Comparison of ENCODE assay signal across 28 cellular contexts in the genomic region with DNA sequence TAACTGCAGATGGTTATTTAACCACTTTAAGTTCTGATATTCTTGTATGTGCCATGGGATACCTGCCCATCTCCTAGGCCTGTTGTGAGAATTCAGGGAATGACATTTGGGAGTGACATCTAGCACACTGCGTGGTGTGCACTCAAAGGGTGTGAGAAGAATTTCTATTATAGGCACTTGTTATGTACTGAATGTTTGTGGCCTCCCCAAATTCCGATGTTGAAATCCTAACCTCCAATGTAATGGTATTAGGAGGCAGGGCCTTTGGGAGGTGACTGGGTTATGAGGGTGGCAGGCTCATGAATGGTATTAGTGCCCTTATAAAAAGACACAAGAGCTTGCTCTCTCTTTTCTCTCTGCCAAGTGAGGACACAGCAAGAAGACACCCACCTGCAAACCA. TPM values are rescaled to one million over a fixed set of nuclear protein-coding genes. Genes with fewer than 3 reads are reported as not detected.
DNase-seq lines count a peak whose midpoint lies in the region; ATAC-seq lines count a peak whose summit lies in the region.
"Had no signal": no experiment of that assay in that cellular context is flagged by ENCODE, and none has a peak within 500 bp of the region (broad histone marks: within the 10 kb centered on the region; RNA-seq: fewer than 3 reads in every experiment).

No MANE protein-coding gene starts in this region.

- no peak overlapping the region for H3K4me3 ChIP-seq in CD8-positive, alpha-beta memory T cell (ENCODE audit: low read length)
- H3K4me3 ChIP-seq: left lung, right atrium auricular region, smooth muscle cell, stomach, uterus had no signal

- H3K36me3 Mint-ChIP-seq in activated CD8-positive, alpha-beta memory T cell treated with anti-CD3 and anti-CD28 coated beads, Interleukin-2, amount 10 ng/mL, durations not matched to agents 7 days and 5 days = peaks cover 18% of the 10 kb centered on the region
- peaks cover 3 to 5% (median 4%) of the 10 kb centered on the region in 3 donors for H3K36me3 Mint-ChIP-seq in CD8-positive, alpha-beta memory T cell
- peaks cover 20% of the 10 kb centered on the region for H3K36me3 Mint-ChIP-seq in activated T-helper 2 cell treated with anti-CD3 and anti-CD28 coated beads, Interferon-gamma antibody, Interleukin-2, Interleukin-4, amounts not matched to agents 10 μg/mL and 5 μg/mL and 100 μg/mL, durations not matched to agents 14 hours and 24 hours and 36 hours (ENCODE audit: low read depth)
- peaks cover 9 to 23% of the 10 kb centered on the region in 2 donors for H3K36me3 Mint-ChIP-seq in naive B cell

- CTCF ChIA-PET in activated CD8-positive, alpha-beta memory T cell treated with anti-CD3 and anti-CD28 coated beads, Interleukin-2, amount 10 ng/mL, durations not matched to agents 7 days and 5 days (lab: Charles Lee) = interaction anchor here (1.0 to 5.2 kb wide), 14 partner anchors 9 to 236 kb away, joined by 3 to 30 read pairs (median 4); a partner anchor contains a TSS
- CTCF ChIA-PET in CD8-positive, alpha-beta memory T cell (lab: Charles Lee) = interaction anchor here (0.7 to 10.1 kb wide), 11 partner anchors 15 to 286 kb away, joined by 3 to 89 read pairs (median 5); a partner anchor contains a TSS

- H3K36me3 ChIP-seq in CD8-positive, alpha-beta memory T cell (ENCODE audit: insufficient read depth, low read length) = no peaks in the 10 kb centered on the region
- H3K36me3 ChIP-seq: right atrium auricular region, uterus had no signal

- POLR2A ChIA-PET in CD8-positive, alpha-beta memory T cell (lab: Charles Lee) = interaction anchor here (1.8 to 2.5 kb wide), 2 partner anchors 24 to 226 kb away, joined by 5 to 7 read pairs; no protein-coding TSS in a partner anchor

- intact Hi-C loops in activated T-helper 2 cell treated with anti-CD3 and anti-CD28 coated beads, Interferon-gamma antibody, Interleukin-2, Interleukin-4, amounts not matched to agents 10 μg/mL and 5 μg/mL and 100 μg/mL, durations not matched to agents 14 hours and 24 hours and 36 hours (cut with micrococcal nuclease) = no loop called here

- H3K4me3 Mint-ChIP-seq in activated CD8-positive, alpha-beta memory T cell treated with anti-CD3 and anti-CD28 coated beads, Interleukin-2, amount 10 ng/mL, durations not matched to agents 7 days and 5 days = no peak overlapping the region
- peak overlapping the region in 3 of 7 donors; percentile 8 to 41 (median 28) for H3K4me3 Mint-ChIP-seq in CD8-positive, alpha-beta memory T cell
- no peak overlapping the region for H3K4me3 Mint-ChIP-seq in activated T-helper 2 cell treated with anti-CD3 and anti-CD28 coated beads, Interferon-gamma antibody, Interleukin-2, Interleukin-4, amounts not matched to agents 10 μg/mL and 5 μg/mL and 100 μg/mL, durations not matched to agents 14 hours and 24 hours and 36 hours (ENCODE audit: low read depth)
- H3K4me3 Mint-ChIP-seq in naive B cell = peak overlapping the region in 1 of 8 donors; percentile 21
- H3K4me3 Mint-ChIP-seq: dendritic cell treated with granulocyte-macrophage colony-stimulating factor and Interleukin-4, amounts not matched to agents 40 ng/mL and 50 ng/mL, for 4 days; endodermal cell had no signal

- no peak for DNase-seq in activated CD8-positive, alpha-beta memory T cell treated with anti-CD3 and anti-CD28 coated beads, Interleukin-2, amount 10 ng/mL, durations not matched to agents 7 days and 5 days
- no peak for DNase-seq in activated CD8-positive, alpha-beta memory T cell treated with anti-CD3 and anti-CD28 coated beads, Interleukin-2, amount 50 U/mL, for 48 hours
- no peak for DNase-seq in CD8-positive, alpha-beta memory T cell
- no peak for DNase-seq in activated T-helper 2 cell treated with anti-CD3 and anti-CD28 coated beads, Interferon-gamma antibody, Interleukin-2, Interleukin-4, amounts not matched to agents 10 μg/mL and 5 μg/mL and 100 μg/mL, durations not matched to agents 14 hours and 24 hours and 36 hours (ENCODE audit: low spot score)
- DNase-seq in naive B cell = no peak
- no peak for DNase-seq in SKM-1 (lab: John Stamatoyannopoulos, UW; ENCODE audit: unreplicated experiment)
- DNase-seq: activated CD4-positive, alpha-beta T cell treated with anti-CD3 and anti-CD28 coated beads for 4 hours; caudate nucleus; DMS153; endodermal cell; glutamatergic neuron; IMR-90; left lung; mesenchymal stem cell; NCI-H146; NCI-H226; NCI-H526 treated with DMSO at 0.1 percent for 48 hours; NK-92 treated with Interleukin-12 subunit alpha and Interleukin-12 subunit beta, amount 100 ng/mL, for 24 hours; stomach; T1000; uterus had no signal

- H3K27ac Mint-ChIP-seq in activated CD8-positive, alpha-beta memory T cell treated with anti-CD3 and anti-CD28 coated beads, Interleukin-2, amount 10 ng/mL, durations not matched to agents 7 days and 5 days = peak overlapping the region; percentile 59
- H3K27ac Mint-ChIP-seq in CD8-positive, alpha-beta memory T cell = peak overlapping the region; percentile 9 to 97 (median 76)
- peak overlapping the region; percentile 27 for H3K27ac Mint-ChIP-seq in activated T-helper 2 cell treated with anti-CD3 and anti-CD28 coated beads, Interferon-gamma antibody, Interleukin-2, Interleukin-4, amounts not matched to agents 10 μg/mL and 5 μg/mL and 100 μg/mL, durations not matched to agents 14 hours and 24 hours and 36 hours
- H3K27ac Mint-ChIP-seq in naive B cell = peak overlapping the region in 4 of 6 donors; percentile 7 to 96 (median 92)
- H3K27ac Mint-ChIP-seq: dendritic cell treated with granulocyte-macrophage colony-stimulating factor and Interleukin-4, amounts not matched to agents 40 ng/mL and 50 ng/mL, for 4 days; endodermal cell had no signal

- H3K9me3 Mint-ChIP-seq in activated CD8-positive, alpha-beta memory T cell treated with anti-CD3 and anti-CD28 coated beads, Interleukin-2, amount 10 ng/mL, durations not matched to agents 7 days and 5 days (ENCODE audit: low read depth) = no peaks in the 10 kb centered on the region
- H3K9me3 Mint-ChIP-seq in CD8-positive, alpha-beta memory T cell = no peaks in the 10 kb centered on the region
- H3K9me3 Mint-ChIP-seq in activated T-helper 2 cell treated with anti-CD3 and anti-CD28 coated beads, Interferon-gamma antibody, Interleukin-2, Interleukin-4, amounts not matched to agents 10 μg/mL and 5 μg/mL and 100 μg/mL, durations not matched to agents 14 hours and 24 hours and 36 hours = no peaks in the 10 kb centered on the region
- peaks cover 0 to 5% (median 0%) of the 10 kb centered on the region in 7 donors for H3K9me3 Mint-ChIP-seq in naive B cell
- H3K9me3 Mint-ChIP-seq: dendritic cell treated with granulocyte-macrophage colony-stimulating factor and Interleukin-4, amounts not matched to agents 40 ng/mL and 50 ng/mL, for 4 days; endodermal cell had no signal

- H3K4me1 Mint-ChIP-seq in activated CD8-positive, alpha-beta memory T cell treated with anti-CD3 and anti-CD28 coated beads, Interleukin-2, amount 10 ng/mL, durations not matched to agents 7 days and 5 days = peaks cover 87% of the 10 kb centered on the region
- peaks cover 62 to 77% (median 70%) of the 10 kb centered on the region in 3 donors for H3K4me1 Mint-ChIP-seq in CD8-positive, alpha-beta memory T cell
- H3K4me1 Mint-ChIP-seq in activated T-helper 2 cell treated with anti-CD3 and anti-CD28 coated beads, Interferon-gamma antibody, Interleukin-2, Interleukin-4, amounts not matched to agents 10 μg/mL and 5 μg/mL and 100 μg/mL, durations not matched to agents 14 hours and 24 hours and 36 hours (ENCODE audit: low read depth) = peaks cover 76% of the 10 kb centered on the region
- H3K4me1 Mint-ChIP-seq in naive B cell = peaks cover 74 to 88% (median 76%) of the 10 kb centered on the region in 3 donors
- H3K4me1 Mint-ChIP-seq: endodermal cell had no signal

- no peaks in the 10 kb centered on the region for H3K27me3 Mint-ChIP-seq in activated CD8-positive, alpha-beta memory T cell treated with anti-CD3 and anti-CD28 coated beads, Interleukin-2, amount 10 ng/mL, durations not matched to agents 7 days and 5 days
- peaks cover 0 to 1% of the 10 kb centered on the region in 2 donors for H3K27me3 Mint-ChIP-seq in CD8-positive, alpha-beta memory T cell
- no peaks in the 10 kb centered on the region for H3K27me3 Mint-ChIP-seq in activated T-helper 2 cell treated with anti-CD3 and anti-CD28 coated beads, Interferon-gamma antibody, Interleukin-2, Interleukin-4, amounts not matched to agents 10 μg/mL and 5 μg/mL and 100 μg/mL, durations not matched to agents 14 hours and 24 hours and 36 hours (ENCODE audit: low read depth)
- H3K27me3 Mint-ChIP-seq in naive B cell = no peaks in the 10 kb centered on the region
- H3K27me3 Mint-ChIP-seq: dendritic cell treated with granulocyte-macrophage colony-stimulating factor and Interleukin-4, amounts not matched to agents 40 ng/mL and 50 ng/mL, for 4 days had no signal

- no peaks in the 10 kb centered on the region for H3K27me3 ChIP-seq in CD8-positive, alpha-beta memory T cell (ENCODE audit: insufficient read depth, low read length, poor library complexity, severe bottlenecking)
- H3K27me3 ChIP-seq: left lung, right atrium auricular region, stomach, uterus had no signal

- ATAC-seq in activated CD8-positive, alpha-beta memory T cell treated with anti-CD3 and anti-CD28 coated beads, Interleukin-2, amount 10 ng/mL, durations not matched to agents 7 days and 5 days = no peak
- ATAC-seq in naive B cell (ENCODE audit: low read depth in 2 of 2) (no peak), esophagus mucosa (no peak), HG03432 (IDR thresholded peaks at IDR 0.05; ENCODE audit: unreplicated experiment) (no peak)
- ATAC-seq: HCT116, left lung had no signal

- no peaks in the 10 kb centered on the region for H3K9me3 ChIP-seq in CD8-positive, alpha-beta memory T cell (ENCODE audit: low read length)
- H3K9me3 ChIP-seq: left lung, right atrium auricular region, stomach, uterus had no signal

- peaks cover 86% of the 10 kb centered on the region for H3K4me1 ChIP-seq in CD8-positive, alpha-beta memory T cell (ENCODE audit: insufficient read depth, low read length)
- H3K4me1 ChIP-seq: left lung, right atrium auricular region, uterus had no signal

- no peak overlapping the region for H3K27ac ChIP-seq in CD8-positive, alpha-beta memory T cell (ENCODE audit: low read depth, low read length)
- H3K27ac ChIP-seq: left lung, right atrium auricular region, stomach, uterus, VCaP had no signal

RNA-seq across cellular contexts. Expression of a gene that starts 27.6 kb away (rescaled TPM):
- total RNA-seq in activated CD8-positive, alpha-beta memory T cell treated with anti-CD3 and anti-CD28 coated beads, Interleukin-2, amount 10 ng/mL, durations not matched to agents 7 days and 5 days = 10 to 100 TPM; 12.0 to 14.5 TPM
- 10 to 100 TPM; 16.5 to 19.9 TPM for total RNA-seq in CD8-positive, alpha-beta memory T cell
- 11.7 TPM for polyA plus RNA-seq in CD8-positive, alpha-beta memory T cell
- total RNA-seq in activated T-helper 2 cell treated with anti-CD3 and anti-CD28 coated beads, Interferon-gamma antibody, Interleukin-2, Interleukin-4, amounts not matched to agents 10 μg/mL and 5 μg/mL and 100 μg/mL, durations not matched to agents 14 hours and 24 hours and 36 hours = 9.7 and 10.1 TPM in 2 replicates
- 10 to 100 TPM; 24.5 to 43.3 (median 36.5) TPM for polyA plus RNA-seq in naive B cell (ENCODE audit: low read depth in 6 of 6)
- 5.3 TPM for total RNA-seq in esophagus mucosa

Comparison
In these comparisons a context has a peak if more than half of its experiments do, and no peak if none do; other contexts are left out.
1. H3K27ac Mint-ChIP-seq: peak in every context shown above with its lines; median percentile 92 in naive B cell; 76 in CD8-positive, alpha-beta memory T cell; 59 in activated CD8-positive, alpha-beta memory T cell treated with anti-CD3 and anti-CD28 coated beads, Interleukin-2, amount 10 ng/mL, durations not matched to agents 7 days and 5 days; 27 in activated T-helper 2 cell treated with anti-CD3 and anti-CD28 coated beads, Interferon-gamma antibody, Interleukin-2, Interleukin-4, amounts not matched to agents 10 μg/mL and 5 μg/mL and 100 μg/mL, durations not matched to agents 14 hours and 24 hours and 36 hours.